Comparison of ENCODE assay signal across 10 cellular contexts in the genomic region with DNA sequence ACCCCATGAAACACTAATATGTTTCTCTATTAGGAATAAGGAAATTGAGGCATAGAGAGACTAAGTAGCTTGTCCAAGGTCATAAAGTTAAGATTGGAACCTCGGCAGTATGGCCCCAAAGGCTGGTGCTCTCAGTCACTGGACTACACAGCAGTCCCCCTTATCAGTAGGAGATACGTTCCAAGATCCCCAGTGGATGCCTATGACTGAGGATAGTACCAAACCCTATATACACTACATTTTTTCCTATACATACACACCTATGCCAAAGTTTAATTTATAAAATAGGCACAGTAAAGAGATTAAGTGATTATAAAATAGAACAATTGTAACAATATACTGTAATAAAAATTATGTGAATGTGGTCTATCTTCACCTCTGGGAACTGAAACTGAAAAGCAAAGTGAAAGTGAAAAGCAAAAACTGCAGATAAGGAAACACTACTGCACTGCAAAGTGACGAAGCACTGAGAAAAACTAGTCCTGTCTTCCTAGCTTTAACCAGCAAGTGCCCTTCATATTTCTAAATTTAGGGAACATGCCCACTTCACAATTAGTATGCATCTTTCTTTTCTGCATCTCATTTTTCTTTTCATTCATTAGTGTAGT.
DNase-seq lines count a peak whose midpoint lies in the region; ATAC-seq, FAIRE-seq and TF ChIP-seq lines count a peak whose summit lies in the region.
"Had no signal": no experiment of that assay in that cellular context is flagged by ENCODE, and none has a peak within 500 bp of the region (broad histone marks: within the 10 kb centered on the region; RNA-seq: fewer than 3 reads in every experiment).

No MANE protein-coding gene starts in this region.

- ATAC-seq in HG02610 (IDR thresholded peaks at IDR 0.05; ENCODE audit: unreplicated experiment): no peak

- peak; percentile 24 for DNase-seq in ACHN
- peak; percentile 32 for DNase-seq in GM20000 (ENCODE audit: low spot score)
- DNase-seq in OCI-M1 (lab: John Stamatoyannopoulos, UW): peak; percentile 93
- DNase-seq in hypothalamus (lab: John Stamatoyannopoulos, UW): no peak
- no peak for DNase-seq in amygdala (lab: John Stamatoyannopoulos, UW)
- DNase-seq in hepatic stellate cell (ENCODE audit: low spot score): no peak
- DNase-seq: brain microvascular endothelial cell, EL had no signal

- no peak for TF ChIP-seq CTCF in GM20000 (IDR thresholded peaks at IDR 0.05; ENCODE audit: extremely low read depth, missing control alignments)

- peak; percentile 99 for FAIRE-seq in islet of Langerhans (lab: Jason Lieb, UNC)

- in situ Hi-C loops in ACHN (cut with HindIII; ENCODE audit: low pct_ligation_motif_present, low pct_unique_long_range_greater_than_20kb, low sequenced_read_pairs): no loop called here

Comparison
In these comparisons a context has a peak if more than half of its experiments do, and no peak if none do; other contexts are left out.
1. DNase-seq: peak in ACHN (single experiment), GM20000 (single experiment) and OCI-M1 (single experiment); none in hypothalamus (0 of 51), amygdala (0 of 56) and hepatic stellate cell (single experiment).